In genomic region chrX:1453951-1454785, GRCh38 we compare ENCODE assay signal across 8 cellular contexts. TPM values are rescaled to one million over a fixed set of nuclear protein-coding genes. Genes with fewer than 3 reads are reported as not detected.
DNase-seq lines count a peak whose midpoint lies in the region; ATAC-seq and TF ChIP-seq lines count a peak whose summit lies in the region.

No MANE protein-coding gene starts in this region.

- ATAC-seq in GM19397 (IDR thresholded peaks at IDR 0.05; ENCODE audit: unreplicated experiment) (peak; percentile 36), HG03575 (IDR thresholded peaks at IDR 0.05; ENCODE audit: extremely low read depth, insufficient number of reproducible peaks, low FRiP score, unreplicated experiment) (peak; percentile 53), naive B cell (ENCODE audit: low read depth in 2 of 2) (peak; percentile 43 to 48)
- ATAC-seq in stimulated activated effector memory CD8-positive, alpha-beta T cell treated with anti-CD3 and anti-CD28 coated beads, Interleukin-12 subunit alpha, Interleukin-12 subunit beta, amount 100 ng/mL, for 72 hours, result peak; percentile 70

- intact Hi-C loops in activated CD4-positive, alpha-beta memory T cell treated with anti-CD3 and anti-CD28 coated beads for 36 hours (cut with micrococcal nuclease), result loop anchor here (1.0 to 5.0 kb wide), 13 partner anchors 8 to 1176 kb away; partner anchors contain the start of genes AKAP17A, GTPBP6 and SLC25A6

- H3K4me1 Mint-ChIP-seq in activated CD4-positive, alpha-beta memory T cell treated with anti-CD3 and anti-CD28 coated beads for 36 hours (ENCODE audit: low read depth), result peaks cover 19% of the 10 kb centered on the region
- H3K4me1 Mint-ChIP-seq in endothelial cell (ENCODE audit: unreplicated experiment) (no peaks in the 10 kb centered on the region), naive B cell (peaks cover 23 to 36% (median 25%) of the 10 kb centered on the region in 3 donors)
- H3K4me1 Mint-ChIP-seq in stimulated activated effector memory CD8-positive, alpha-beta T cell treated with anti-CD3 and anti-CD28 coated beads, Interleukin-12 subunit alpha, Interleukin-12 subunit beta, amount 100 ng/mL, for 72 hours, result peaks cover 35% of the 10 kb centered on the region

- peak overlapping the region; percentile 52 for H3K4me3 Mint-ChIP-seq in activated CD4-positive, alpha-beta memory T cell treated with anti-CD3 and anti-CD28 coated beads for 36 hours
- H3K4me3 Mint-ChIP-seq in endothelial cell (ENCODE audit: unreplicated experiment) (peak overlapping the region; percentile 43), naive B cell (peak overlapping the region; percentile 50 to 88 (median 78))
- H3K4me3 Mint-ChIP-seq in stimulated activated effector memory CD8-positive, alpha-beta T cell treated with anti-CD3 and anti-CD28 coated beads, Interleukin-12 subunit alpha, Interleukin-12 subunit beta, amount 100 ng/mL, for 72 hours, result peak overlapping the region; percentile 84

- peak; percentile 87 for TF ChIP-seq CTCF in endothelial cell (IDR thresholded peaks at IDR 0.05; ENCODE audit: unreplicated experiment)

- POLR2A ChIA-PET in activated CD4-positive, alpha-beta memory T cell treated with anti-CD3 and anti-CD28 coated beads for 36 hours (lab: Charles Lee), result no interaction called here

- peaks cover 3% of the 10 kb centered on the region for H3K9me3 Mint-ChIP-seq in activated CD4-positive, alpha-beta memory T cell treated with anti-CD3 and anti-CD28 coated beads for 36 hours
- H3K9me3 Mint-ChIP-seq in endothelial cell (ENCODE audit: unreplicated experiment), result peaks cover 3% of the 10 kb centered on the region
- H3K9me3 Mint-ChIP-seq in naive B cell, result peaks cover 0 to 5% (median 2%) of the 10 kb centered on the region in 7 donors
- H3K9me3 Mint-ChIP-seq in stimulated activated effector memory CD8-positive, alpha-beta T cell treated with anti-CD3 and anti-CD28 coated beads, Interleukin-12 subunit alpha, Interleukin-12 subunit beta, amount 100 ng/mL, for 72 hours, result peaks cover 2% of the 10 kb centered on the region

- CTCF ChIA-PET in activated CD4-positive, alpha-beta memory T cell treated with anti-CD3 and anti-CD28 coated beads for 36 hours (lab: Charles Lee), result no interaction called here

- H3K36me3 Mint-ChIP-seq in activated CD4-positive, alpha-beta memory T cell treated with anti-CD3 and anti-CD28 coated beads for 36 hours, result peaks cover 9% of the 10 kb centered on the region
- peaks cover 10% of the 10 kb centered on the region for H3K36me3 Mint-ChIP-seq in endothelial cell (ENCODE audit: low read depth, unreplicated experiment)
- peaks cover 0 to 3% of the 10 kb centered on the region in 2 donors for H3K36me3 Mint-ChIP-seq in naive B cell
- H3K36me3 Mint-ChIP-seq in stimulated activated effector memory CD8-positive, alpha-beta T cell treated with anti-CD3 and anti-CD28 coated beads, Interleukin-12 subunit alpha, Interleukin-12 subunit beta, amount 100 ng/mL, for 72 hours, result peaks cover 28% of the 10 kb centered on the region

- DNase-seq in AG08395 (ENCODE audit: low spot score) (peak; percentile 69), endothelial cell (ENCODE audit: low spot score) (peak; percentile 93), naive B cell (peak; percentile 87), UCSD-AML1 (lab: John Stamatoyannopoulos, UW; ENCODE audit: unreplicated experiment) (no peak)
- DNase-seq in activated CD4-positive, alpha-beta memory T cell treated with anti-CD3 and anti-CD28 coated beads for 36 hours, result peak; percentile 95
- peak; percentile 98 to 100 for DNase-seq in stimulated activated effector memory CD8-positive, alpha-beta T cell treated with anti-CD3 and anti-CD28 coated beads, Interleukin-12 subunit alpha, Interleukin-12 subunit beta, amount 100 ng/mL, for 72 hours (ENCODE audit: low spot score in 2 of 2)

- peak overlapping the region; percentile 64 for H3K27ac Mint-ChIP-seq in activated CD4-positive, alpha-beta memory T cell treated with anti-CD3 and anti-CD28 coated beads for 36 hours
- H3K27ac Mint-ChIP-seq in endothelial cell (ENCODE audit: unreplicated experiment) (no peak overlapping the region), naive B cell (peak overlapping the region; percentile 49 to 92 (median 76))
- peak overlapping the region; percentile 27 for H3K27ac Mint-ChIP-seq in stimulated activated effector memory CD8-positive, alpha-beta T cell treated with anti-CD3 and anti-CD28 coated beads, Interleukin-12 subunit alpha, Interleukin-12 subunit beta, amount 100 ng/mL, for 72 hours

- H3K27me3 Mint-ChIP-seq in activated CD4-positive, alpha-beta memory T cell treated with anti-CD3 and anti-CD28 coated beads for 36 hours, result no peaks in the 10 kb centered on the region
- peaks cover 8% of the 10 kb centered on the region for H3K27me3 Mint-ChIP-seq in endothelial cell (ENCODE audit: unreplicated experiment)
- no peaks in the 10 kb centered on the region for H3K27me3 Mint-ChIP-seq in naive B cell

RNA-seq across cellular contexts. Expression of gene ASMTL, which starts 1.5 kb away (rescaled TPM):
- total RNA-seq in activated CD4-positive, alpha-beta memory T cell treated with anti-CD3 and anti-CD28 coated beads for 36 hours, result 10 to 100 TPM; 65.2 to 67.4 TPM
- 25.8 TPM for total RNA-seq in endothelial cell (ENCODE audit: unreplicated experiment)
- 10 to 100 TPM; 49.2 to 66.0 (median 57.7) TPM for polyA plus RNA-seq in naive B cell (ENCODE audit: low read depth in 6 of 6)
